In the genomic region with DNA sequence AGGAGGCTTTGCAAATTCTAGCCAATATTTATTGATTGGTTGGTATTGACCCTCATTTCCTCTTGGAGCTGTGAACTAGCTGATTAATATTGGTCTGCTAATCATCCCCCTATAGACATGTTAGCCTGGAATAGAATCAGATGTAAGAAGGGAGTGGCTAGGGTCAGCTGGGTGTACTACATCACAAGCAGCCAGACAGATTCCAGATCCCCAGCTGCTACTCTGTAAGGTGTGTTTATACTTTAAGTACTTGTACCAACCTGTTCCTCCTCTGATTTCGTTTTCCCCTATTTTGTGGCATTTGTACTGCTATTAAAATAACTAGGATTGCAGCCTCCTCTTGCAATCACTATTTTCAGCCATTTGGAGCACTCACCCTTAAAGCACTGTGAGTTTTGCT, we compare ENCODE assay signal across 30 cellular contexts. TPM values are rescaled to one million over a fixed set of nuclear protein-coding genes. Genes with fewer than 3 reads are reported as not detected.
"Had no signal": no experiment of that assay in that cellular context is flagged by ENCODE, and none has a peak within 500 bp of the region (broad histone marks: within the 10 kb centered on the region; RNA-seq: fewer than 3 reads in every experiment).

No MANE protein-coding gene starts in this region.

- H3K79me2 ChIP-seq: parathyroid adenoma had no signal

- H3K4me1 ChIP-seq: gastrocnemius medialis, parathyroid adenoma, suprapubic skin, tibial artery had no signal

- H3K4me3 Mint-ChIP-seq: activated CD4-positive, alpha-beta memory T cell treated with anti-CD3 and anti-CD28 coated beads for 36 hours; activated CD4-positive, alpha-beta T cell treated with anti-CD3 and anti-CD28 coated beads, Interleukin-2, amount 10 ng/mL, durations not matched to agents 24 days and 14 days; activated naive CD4-positive, alpha-beta T cell treated with anti-CD3 and anti-CD28 coated beads, Interleukin-2, amount 10 ng/mL, durations not matched to agents 7 days and 5 days; activated naive CD8-positive, alpha-beta T cell treated with anti-CD3 and anti-CD28 coated beads, Interleukin-2, amount 50 U/mL, for 24 hours; activated T-helper 1 cell treated with anti-CD3 and anti-CD28 coated beads, Interleukin-12 subunit alpha, Interleukin-12 subunit beta, Interleukin-2, Interleukin-4 antibody, amounts not matched to agents 30 ng/mL and 10 ng/mL and 1 ng/mL, durations not matched to agents 14 hours and 24 hours and 36 hours; central memory CD8-positive, alpha-beta T cell; natural killer cell; neural progenitor cell had no signal

- H3K27me3 Mint-ChIP-seq: activated CD4-positive, alpha-beta memory T cell treated with anti-CD3 and anti-CD28 coated beads for 36 hours; activated CD4-positive, alpha-beta T cell treated with anti-CD3 and anti-CD28 coated beads, Interleukin-2, amount 10 ng/mL, durations not matched to agents 24 days and 14 days; activated naive CD4-positive, alpha-beta T cell treated with anti-CD3 and anti-CD28 coated beads, Interleukin-2, amount 10 ng/mL, durations not matched to agents 7 days and 5 days; activated naive CD8-positive, alpha-beta T cell treated with anti-CD3 and anti-CD28 coated beads, Interleukin-2, amount 50 U/mL, for 24 hours; central memory CD8-positive, alpha-beta T cell had no signal

- ATAC-seq: activated naive CD8-positive, alpha-beta T cell treated with anti-CD3 and anti-CD28 coated beads, Interleukin-2, amount 50 U/mL, for 24 hours; gastrocnemius medialis; left colon; natural killer cell; right cardiac atrium had no signal

- DNase-seq: activated CD4-positive, alpha-beta memory T cell treated with anti-CD3 and anti-CD28 coated beads for 36 hours; activated CD4-positive, alpha-beta T cell treated with anti-CD3 and anti-CD28 coated beads, Interleukin-2, amount 10 ng/mL, durations not matched to agents 24 days and 14 days; activated CD4-positive, CD25-positive, alpha-beta regulatory T cell treated with anti-CD3 and anti-CD28 coated beads, Interleukin-2, amount 50 U/mL, for 72 hours; activated CD8-positive, alpha-beta memory T cell treated with anti-CD3 and anti-CD28 coated beads, Interleukin-2, amount 50 U/mL, for 4 hours; activated effector memory CD4-positive, alpha-beta T cell treated with anti-CD3 and anti-CD28 coated beads, Interleukin-2, amount 50 U/mL, for 16 hours; activated naive CD4-positive, alpha-beta T cell treated with anti-CD3 and anti-CD28 coated beads, Interleukin-2, amount 10 ng/mL, durations not matched to agents 7 days and 5 days; activated naive CD8-positive, alpha-beta T cell treated with anti-CD3 and anti-CD28 coated beads, Interleukin-2, amount 50 U/mL, for 24 hours; activated T-cell treated with anti-CD3 and anti-CD28 coated beads, Interleukin-2, amount 50 U/mL, for 1 hour; amygdala; dermis blood vessel endothelial cell; effector CD4-positive, alpha-beta T cell; gastrocnemius medialis; glutamatergic neuron; hippocampal formation; kidney; left colon; natural killer cell; occipital lobe; right cardiac atrium; stimulated activated CD4-positive, alpha-beta T cell treated with anti-CD3 and anti-CD28 coated beads, Interleukin-15, amount 100 ng/mL, for 24 hours; stimulated activated CD4-positive, alpha-beta T cell treated with anti-CD3 and anti-CD28 coated beads, Interleukin-2, amount 100 ng/mL, for 24 hours; stimulated activated naive CD4-positive, alpha-beta T cell; T-helper 2 cell; tibial artery had no signal

- H3K4me1 Mint-ChIP-seq: central memory CD8-positive, alpha-beta T cell had no signal

- H3K36me3 ChIP-seq: gastrocnemius medialis, neural progenitor cell, suprapubic skin, tibial artery had no signal

- H2AFZ ChIP-seq: neural progenitor cell, parathyroid adenoma had no signal

- H3K4me2 ChIP-seq: neural progenitor cell had no signal

- H3K27me3 ChIP-seq: gastrocnemius medialis, neural progenitor cell, suprapubic skin had no signal

- H3K27ac Mint-ChIP-seq: activated CD4-positive, alpha-beta memory T cell treated with anti-CD3 and anti-CD28 coated beads for 36 hours; activated CD4-positive, alpha-beta T cell treated with anti-CD3 and anti-CD28 coated beads, Interleukin-2, amount 10 ng/mL, durations not matched to agents 24 days and 14 days; activated naive CD4-positive, alpha-beta T cell treated with anti-CD3 and anti-CD28 coated beads, Interleukin-2, amount 10 ng/mL, durations not matched to agents 7 days and 5 days; activated naive CD8-positive, alpha-beta T cell treated with anti-CD3 and anti-CD28 coated beads, Interleukin-2, amount 50 U/mL, for 24 hours; activated T-helper 1 cell treated with anti-CD3 and anti-CD28 coated beads, Interleukin-12 subunit alpha, Interleukin-12 subunit beta, Interleukin-2, Interleukin-4 antibody, amounts not matched to agents 30 ng/mL and 10 ng/mL and 1 ng/mL, durations not matched to agents 14 hours and 24 hours and 36 hours; neural progenitor cell had no signal

- H3K9me3 Mint-ChIP-seq: activated CD4-positive, alpha-beta memory T cell treated with anti-CD3 and anti-CD28 coated beads for 36 hours; activated CD4-positive, alpha-beta T cell treated with anti-CD3 and anti-CD28 coated beads, Interleukin-2, amount 10 ng/mL, durations not matched to agents 24 days and 14 days; activated naive CD4-positive, alpha-beta T cell treated with anti-CD3 and anti-CD28 coated beads, Interleukin-2, amount 10 ng/mL, durations not matched to agents 7 days and 5 days; activated naive CD8-positive, alpha-beta T cell treated with anti-CD3 and anti-CD28 coated beads, Interleukin-2, amount 50 U/mL, for 24 hours; activated T-helper 1 cell treated with anti-CD3 and anti-CD28 coated beads, Interleukin-12 subunit alpha, Interleukin-12 subunit beta, Interleukin-2, Interleukin-4 antibody, amounts not matched to agents 30 ng/mL and 10 ng/mL and 1 ng/mL, durations not matched to agents 14 hours and 24 hours and 36 hours; central memory CD8-positive, alpha-beta T cell; natural killer cell; neural progenitor cell had no signal

- FAIRE-seq: kidney had no signal

- H3K4me3 ChIP-seq: gastrocnemius medialis, neural progenitor cell, suprapubic skin, tibial artery had no signal

- H3K9me3 ChIP-seq: gastrocnemius medialis, suprapubic skin, tibial artery had no signal

- H3K36me3 Mint-ChIP-seq: neural progenitor cell had no signal

- H3K27ac ChIP-seq: epithelial cell of prostate, gastrocnemius medialis, neural progenitor cell, parathyroid adenoma, suprapubic skin, tibial artery had no signal

RNA-seq across cellular contexts. Expression of gene PARP15, which starts 49.9 kb away (rescaled TPM):
- total RNA-seq: occipital lobe had no signal
